Comparison of ENCODE assay signal across 2 cellular contexts in the genomic region with DNA sequence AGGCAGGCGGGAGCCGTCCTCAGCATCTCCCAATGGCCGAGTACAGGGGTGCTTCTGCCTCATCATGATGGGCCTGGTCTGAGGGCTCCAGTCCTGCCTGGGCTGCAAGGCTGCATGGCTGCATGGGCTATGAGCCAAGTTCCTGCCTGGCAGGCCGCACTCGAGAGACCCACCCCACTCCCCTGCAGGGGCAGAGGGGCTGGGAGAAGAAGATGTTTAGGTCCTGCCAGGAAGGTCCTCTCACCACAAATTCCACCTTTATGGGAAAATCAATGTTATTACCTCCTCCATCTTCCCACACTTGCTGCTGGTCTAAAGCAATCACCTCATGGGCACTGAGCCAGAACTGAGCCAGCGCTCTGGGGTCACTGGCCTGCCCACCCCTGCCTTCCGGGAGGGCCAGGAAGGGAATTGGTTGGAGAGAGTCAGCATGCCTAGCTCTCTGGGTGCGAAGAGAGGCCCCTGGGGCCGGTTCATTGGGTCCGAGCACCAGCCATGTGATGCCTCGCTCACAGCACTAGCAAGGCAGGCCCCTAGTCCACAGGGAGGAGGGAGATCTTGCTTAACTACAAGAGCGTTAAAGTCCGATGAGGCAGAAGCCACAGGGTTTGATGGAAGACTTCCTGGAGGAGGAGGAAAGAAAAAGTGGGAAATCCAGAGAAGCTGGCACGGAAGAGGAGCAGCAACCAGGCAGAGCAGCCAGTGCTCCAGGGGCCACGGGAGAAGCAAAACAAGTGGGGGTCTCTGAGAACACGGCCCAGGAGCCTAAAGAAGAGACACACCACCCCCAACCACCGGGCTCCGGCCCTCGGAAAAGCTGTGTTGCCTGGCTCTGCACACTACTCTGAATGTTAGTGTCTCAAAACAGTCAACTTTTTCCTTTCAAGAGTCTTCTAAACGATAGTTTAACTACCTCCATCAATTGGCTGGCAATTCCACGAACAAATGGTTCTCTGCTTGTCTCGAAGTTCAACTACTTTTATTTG.
TF ChIP-seq lines count a peak whose summit lies in the region.

No MANE protein-coding gene starts in this region.

TF ChIP-seq in A549, 52 proteins besides CTCF, POLR2A, EP300 and RAD21 (continued from another document):
- TF ChIP-seq CEBPB (IDR thresholded peaks at IDR 0.05): no peak
- TF ChIP-seq BHLHE40 (IDR thresholded peaks at IDR 0.05; ENCODE audit: low read depth, low read length): no peak
- no peak for TF ChIP-seq CHD4 (IDR thresholded peaks at IDR 0.05; ENCODE audit: borderline replicate concordance)
TF ChIP-seq in A549: peak in this region for 1.

TF ChIP-seq in H1, 55 proteins besides CTCF, POLR2A, EP300 and RAD21:
- no peak for TF ChIP-seq YY1 (IDR thresholded peaks at IDR 0.05; ENCODE audit: low read depth, low read length)
- TF ChIP-seq JUND (IDR thresholded peaks at IDR 0.05; ENCODE audit: low read length): no peak
- TF ChIP-seq E2F6 (IDR thresholded peaks at IDR 0.05): no peak
- no peak for TF ChIP-seq KDM4A (IDR thresholded peaks at IDR 0.05; ENCODE audit: low read depth, low read length, severe bottlenecking)
- no peak for TF ChIP-seq TCF12 (IDR thresholded peaks at IDR 0.05; ENCODE audit: low read depth, low read length)
- no peak for TF ChIP-seq TAF1 (IDR thresholded peaks at IDR 0.05; ENCODE audit: low read depth, low read length)
- no peak for TF ChIP-seq POU5F1 (IDR thresholded peaks at IDR 0.05; ENCODE audit: low read depth, low read length)
- no peak for TF ChIP-seq EGR1 (IDR thresholded peaks at IDR 0.05; ENCODE audit: borderline replicate concordance, low read depth, low read length)
- TF ChIP-seq HDAC2 (IDR thresholded peaks at IDR 0.05; ENCODE audit: borderline replicate concordance in 1 of 2, low read depth in 2 of 2, low read length in 2 of 2): no peak
- no peak for TF ChIP-seq SP1 (IDR thresholded peaks at IDR 0.05; ENCODE audit: low read depth, low read length)
- TF ChIP-seq TEAD4 (IDR thresholded peaks at IDR 0.05; ENCODE audit: low read depth, low read length): no peak
- TF ChIP-seq TBP (IDR thresholded peaks at IDR 0.05; ENCODE audit: low read depth, low read length): no peak
- no peak for TF ChIP-seq SP4 (IDR thresholded peaks at IDR 0.05; ENCODE audit: low read length)
- TF ChIP-seq FOSL1 (IDR thresholded peaks at IDR 0.05; ENCODE audit: insufficient read depth, low read depth, low read length): no peak
- no peak for TF ChIP-seq KDM5A (IDR thresholded peaks at IDR 0.05; ENCODE audit: low read length)
- TF ChIP-seq RNF2 (IDR thresholded peaks at IDR 0.05; ENCODE audit: borderline replicate concordance, low read depth, low read length, missing control alignments, poor library complexity, severe bottlenecking): no peak
- TF ChIP-seq RFX5 (IDR thresholded peaks at IDR 0.05; ENCODE audit: borderline replicate concordance, low read depth, low read length): no peak
- TF ChIP-seq CHD2 (IDR thresholded peaks at IDR 0.05; ENCODE audit: low read length): no peak
